In the genomic region with DNA sequence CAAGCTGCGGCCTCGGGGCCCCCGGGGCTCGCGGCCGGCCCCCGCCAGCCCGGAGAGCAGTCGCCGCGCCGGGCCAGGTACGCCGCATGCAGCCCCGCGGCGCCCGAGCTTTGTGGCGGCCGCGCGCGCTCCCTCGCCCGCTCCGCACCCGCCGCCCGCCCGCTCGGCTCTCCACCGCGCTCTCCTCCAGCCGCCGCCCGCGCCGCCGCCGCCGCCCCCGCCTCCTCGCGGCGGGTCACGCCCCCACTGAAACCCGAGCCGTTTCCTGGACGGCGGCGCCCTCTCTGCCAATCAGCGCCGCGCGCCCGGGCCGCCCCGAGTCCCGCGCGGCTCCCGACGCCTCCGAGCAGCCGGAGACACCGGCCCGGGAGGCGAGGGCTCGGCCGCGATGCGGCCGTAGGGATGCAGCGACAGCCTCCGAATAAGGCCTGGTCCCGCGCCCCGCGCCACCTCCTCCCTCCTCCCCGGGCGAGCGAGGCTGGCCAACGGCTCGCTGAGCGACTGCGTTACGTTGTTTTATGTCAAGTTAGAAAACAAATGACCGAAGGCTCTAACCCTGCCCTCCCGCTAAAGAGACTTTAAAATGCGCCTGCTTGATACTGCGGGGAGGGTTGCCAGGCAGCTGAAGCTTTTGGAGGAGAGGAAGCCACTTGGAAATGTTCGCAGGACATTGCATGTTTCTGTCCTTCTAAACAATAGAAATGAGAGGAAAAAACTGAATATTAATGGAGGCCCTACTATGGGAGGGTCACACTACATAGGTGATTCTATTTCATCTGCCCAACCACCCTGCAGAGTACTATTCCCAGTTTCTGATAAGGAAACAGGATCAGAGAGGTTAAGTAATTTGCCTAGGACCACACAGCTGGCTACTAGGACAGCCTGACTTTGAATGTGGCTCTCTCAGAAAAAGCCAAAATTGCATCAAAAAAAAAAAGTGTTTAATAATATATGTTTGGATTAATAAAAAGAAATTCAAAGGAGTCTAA, we compare ENCODE assay signal across 8 cellular contexts. TPM values are rescaled to one million over a fixed set of nuclear protein-coding genes. Genes with fewer than 3 reads are reported as not detected.
DNase-seq lines count a peak whose midpoint lies in the region; ATAC-seq and TF ChIP-seq lines count a peak whose summit lies in the region.

A gene (minus strand): TSS at position 184 of the 989 bp plus-strand sequence. CDS start 4,627 bp downstream, outside the sequence.

- no peak within 1 kb of the TSS for H3K9ac ChIP-seq in parathyroid adenoma

- intact Hi-C loops in left ventricle myocardium inferior (cut with micrococcal nuclease): no loop called here

- peak within 1 kb of the TSS; percentile 76 for H3K4me2 ChIP-seq in parathyroid adenoma (ENCODE audit: low read length)

- peaks cover 21% of the 10 kb centered on the region for H3K4me1 ChIP-seq in left ventricle myocardium inferior
- H3K4me1 ChIP-seq in parathyroid adenoma: peaks cover 3% of the 10 kb centered on the region

- H3K27me3 ChIP-seq in left ventricle myocardium inferior (ENCODE audit: low read depth) (peaks cover 95% of the 10 kb centered on the region), parathyroid adenoma (ENCODE audit: control insufficient read depth, insufficient read depth, low read length) (no peaks in the 10 kb centered on the region)

- TF ChIP-seq CTCF in left ventricle myocardium inferior (IDR thresholded peaks at IDR 0.05; ENCODE audit: borderline replicate concordance) (no peak), parathyroid adenoma (IDR thresholded peaks at IDR 0.05) (no peak)

- DNase-seq in activated CD4-positive, alpha-beta T cell treated with anti-CD3 and anti-CD28 coated beads for 48 hours: peak; percentile 21
- no peak for DNase-seq in activated CD4-positive, alpha-beta T cell treated with anti-CD3 and anti-CD28 coated beads for 4 hours
- DNase-seq in NCI-H2171 (lab: John Stamatoyannopoulos, UW) (peak; percentile 61), anterior cingulate cortex (lab: John Stamatoyannopoulos, UW) (peak in 53 of 58 donors; percentile 31 to 86 (median 73)), left ventricle myocardium inferior (peak; percentile 78), dedifferentiated amniotic fluid mesenchymal stem cell (ENCODE audit: extremely low spot score) (no peak)

- H3K9me3 ChIP-seq in left ventricle myocardium inferior (replicated peaks) (no peaks in the 10 kb centered on the region), parathyroid adenoma (ENCODE audit: control insufficient read depth, low read length) (no peaks in the 10 kb centered on the region)

- ATAC-seq in HG02571 (IDR thresholded peaks at IDR 0.05; ENCODE audit: unreplicated experiment): peak; percentile 88

- H3K36me3 ChIP-seq in left ventricle myocardium inferior (no peaks in the 10 kb centered on the region), parathyroid adenoma (ENCODE audit: control insufficient read depth, insufficient read depth, low read length) (no peaks in the 10 kb centered on the region)

- no peaks in the 10 kb centered on the region for H3K79me2 ChIP-seq in parathyroid adenoma

- H2AFZ ChIP-seq in parathyroid adenoma: peak within 1 kb of the TSS; percentile 95

- H3K27ac ChIP-seq in left ventricle myocardium inferior (replicated peaks) (peak within 1 kb of the TSS; percentile 59), parathyroid adenoma (peak within 1 kb of the TSS; percentile 77)

- H3K4me3 ChIP-seq in left ventricle myocardium inferior (peak within 1 kb of the TSS; percentile 65), parathyroid adenoma (ENCODE audit: low read depth, low read length) (peak within 1 kb of the TSS; percentile 91)

RNA-seq across cellular contexts. Expression of the gene that starts here (rescaled TPM):
- 0.36 TPM for total RNA-seq in left ventricle myocardium inferior

Comparison
In these comparisons a context has a peak if more than half of its experiments do, and no peak if none do; other contexts are left out.
1. DNase-seq: peak in activated CD4-positive, alpha-beta T cell treated with anti-CD3 and anti-CD28 coated beads for 48 hours (single experiment), NCI-H2171 (single experiment) and anterior cingulate cortex (53 of 58); none in activated CD4-positive, alpha-beta T cell treated with anti-CD3 and anti-CD28 coated beads for 4 hours (0 of 2) and dedifferentiated amniotic fluid mesenchymal stem cell (single experiment).
2. Peak in DNase-seq, H3K4me3 ChIP-seq and H3K27ac ChIP-seq in left ventricle myocardium inferior; RNA of the gene not detected or under 1 TPM.